Comparison of ENCODE assay signal across 28 cellular contexts in the genomic region with DNA sequence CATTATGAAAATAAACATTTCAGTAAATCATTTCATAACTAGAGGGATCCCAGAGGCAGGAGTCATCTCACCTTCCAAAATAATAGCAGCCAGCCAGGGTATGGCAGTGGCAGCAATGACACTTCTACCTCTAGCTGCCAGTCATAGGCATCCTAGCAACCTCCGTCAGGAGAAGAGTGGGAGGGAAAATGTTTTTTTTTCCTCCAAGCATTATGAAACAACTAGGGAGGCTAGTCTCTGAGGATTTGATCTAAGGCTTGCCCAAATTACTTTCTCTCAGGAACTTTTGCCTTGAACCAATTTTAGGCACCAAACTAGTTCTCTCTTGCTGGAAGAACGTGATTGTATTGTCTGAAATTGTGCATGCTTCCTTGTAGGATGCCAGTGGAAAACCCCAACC.
DNase-seq lines count a peak whose midpoint lies in the region; ATAC-seq and TF ChIP-seq lines count a peak whose summit lies in the region.
"Had no signal": no experiment of that assay in that cellular context is flagged by ENCODE, and none has a peak within 500 bp of the region (broad histone marks: within the 10 kb centered on the region; RNA-seq: fewer than 3 reads in every experiment).

No MANE protein-coding gene starts in this region.

- H3K4me1 Mint-ChIP-seq in type B pancreatic cell (ENCODE audit: unreplicated experiment): peaks cover 23% of the 10 kb centered on the region
- H3K4me1 Mint-ChIP-seq: activated B cell treated with CpG ODN at 0.5 μM for 24 hours had no signal

- H3K9me3 ChIP-seq in HAP-1 (no peaks in the 10 kb centered on the region), tibial nerve (no peaks in the 10 kb centered on the region)

- H3K4me3 ChIP-seq in ACC112 (ENCODE audit: low read depth, low read length) (no peak overlapping the region), HAP-1 (no peak overlapping the region), tibial nerve (no peak overlapping the region)
- H3K4me3 ChIP-seq: SK-N-MC had no signal

- H3K4me3 Mint-ChIP-seq in type B pancreatic cell: no peak overlapping the region
- H3K4me3 Mint-ChIP-seq: activated B cell treated with CpG ODN at 0.5 μM for 24 hours; activated CD8-positive, alpha-beta memory T cell treated with anti-CD3 and anti-CD28 coated beads, Interleukin-2, amount 10 ng/mL, durations not matched to agents 7 days and 5 days; activated naive CD8-positive, alpha-beta T cell treated with anti-CD3 and anti-CD28 coated beads, Interleukin-2, amount 50 U/mL, for 24 hours; CD4-positive, alpha-beta T cell; nephron progenitor cell had no signal

- 15 to 16% methylated on average over 2 of the region's 2 CpGs for WGBS in tibial nerve, 2 donors

- H3K27me3 ChIP-seq in ACC112 (ENCODE audit: insufficient read depth, low read length) (no peaks in the 10 kb centered on the region), HAP-1 (ENCODE audit: low read depth) (no peaks in the 10 kb centered on the region), tibial nerve (no peaks in the 10 kb centered on the region)

- in situ Hi-C loops in HAP-1 (cut with MboI; ENCODE audit: low sequenced_read_pairs): no loop called here

- TF ChIP-seq EP300 in tibial nerve (IDR thresholded peaks at IDR 0.05): no peak

- peaks cover 16% of the 10 kb centered on the region for H3K9me3 Mint-ChIP-seq in type B pancreatic cell
- H3K9me3 Mint-ChIP-seq: activated B cell treated with CpG ODN at 0.5 μM for 24 hours; CD4-positive, alpha-beta T cell had no signal

- no peaks in the 10 kb centered on the region for H3K79me2 ChIP-seq in ACC112 (ENCODE audit: control insufficient read depth, insufficient read depth, low read length, unreplicated experiment)

- DNase-seq in RPMI7951 (ENCODE audit: low read depth) (peak; percentile 31), putamen (ENCODE audit: low spot score) (peak; percentile 27), HAP-1 (ENCODE audit: low spot score in 2 of 2) (no peak), type B pancreatic cell (ENCODE audit: extremely low spot score, unreplicated experiment) (no peak), tibial nerve (ENCODE audit: low spot score in 2 of 2) (no peak), ureter (ENCODE audit: low spot score) (no peak)
- DNase-seq: activated B cell treated with CpG ODN at 0.5 μM for 24 hours; activated CD4-positive, alpha-beta T cell treated with anti-CD3 and anti-CD28 coated beads, Interleukin-2, amount 50 U/mL, for 4 hours; activated CD8-positive, alpha-beta memory T cell treated with anti-CD3 and anti-CD28 coated beads, Interleukin-2, amount 10 ng/mL, durations not matched to agents 7 days and 5 days; activated naive CD8-positive, alpha-beta T cell treated with anti-CD3 and anti-CD28 coated beads, Interleukin-2, amount 50 U/mL, for 24 hours; activated T-cell treated with anti-CD3 and anti-CD28 coated beads, Interleukin-2, amount 50 U/mL, for 48 hours; CD4-positive, alpha-beta T cell; cerebellar nuclear complex; dermis blood vessel endothelial cell; DND-41; GF-D8; mesenchymal stem cell; NCI-H1048; NCI-H1694; NCI-H2171; nephron progenitor cell; retina; stimulated activated CD4-positive, alpha-beta T cell treated with anti-CD3 and anti-CD28 coated beads, Interleukin-4, amount 100 ng/mL, for 24 hours; trophoblast cell had no signal

- peak; percentile 74 for ATAC-seq in esophagus mucosa
- ATAC-seq: activated CD8-positive, alpha-beta memory T cell treated with anti-CD3 and anti-CD28 coated beads, Interleukin-2, amount 10 ng/mL, durations not matched to agents 7 days and 5 days; activated naive CD8-positive, alpha-beta T cell treated with anti-CD3 and anti-CD28 coated beads, Interleukin-2, amount 50 U/mL, for 24 hours; left lobe of liver had no signal

- no peak for TF ChIP-seq POLR2A in tibial nerve (IDR thresholded peaks at IDR 0.05)

- H2AFZ ChIP-seq in ACC112 (ENCODE audit: low read length, unreplicated experiment): no peak overlapping the region

- H3K4me1 ChIP-seq in ACC112 (ENCODE audit: control insufficient read depth, insufficient read depth, low read length, unreplicated experiment) (peaks cover 24% of the 10 kb centered on the region), HAP-1 (peaks cover 7% of the 10 kb centered on the region), tibial nerve (peaks cover 0 to 22% (median 1%) of the 10 kb centered on the region in 4 donors)

- no peak overlapping the region for H3K27ac Mint-ChIP-seq in type B pancreatic cell
- H3K27ac Mint-ChIP-seq: activated B cell treated with CpG ODN at 0.5 μM for 24 hours; activated CD8-positive, alpha-beta memory T cell treated with anti-CD3 and anti-CD28 coated beads, Interleukin-2, amount 10 ng/mL, durations not matched to agents 7 days and 5 days; activated naive CD8-positive, alpha-beta T cell treated with anti-CD3 and anti-CD28 coated beads, Interleukin-2, amount 50 U/mL, for 24 hours; CD4-positive, alpha-beta T cell; nephron progenitor cell had no signal

- H3K36me3 ChIP-seq in ACC112 (ENCODE audit: insufficient read depth, low read length): no peaks in the 10 kb centered on the region
- no peaks in the 10 kb centered on the region for H3K36me3 ChIP-seq in HAP-1 (replicated peaks)
- H3K36me3 ChIP-seq in tibial nerve: no peaks in the 10 kb centered on the region

- H3K27ac ChIP-seq in ACC112 (ENCODE audit: low read depth, low read length) (peak overlapping the region; percentile 5; the same call in 1 of the 2 replicates), tibial nerve (no peak overlapping the region)
- H3K27ac ChIP-seq: SK-N-MC had no signal

- TF ChIP-seq CTCF in type B pancreatic cell (conservative IDR thresholded peaks at IDR 0.05) (no peak), tibial nerve (IDR thresholded peaks at IDR 0.05) (no peak)

- H3K36me3 Mint-ChIP-seq in type B pancreatic cell: no peaks in the 10 kb centered on the region

- H3K27me3 Mint-ChIP-seq in type B pancreatic cell: no peaks in the 10 kb centered on the region
- H3K27me3 Mint-ChIP-seq: activated CD8-positive, alpha-beta memory T cell treated with anti-CD3 and anti-CD28 coated beads, Interleukin-2, amount 10 ng/mL, durations not matched to agents 7 days and 5 days had no signal

Comparison
In these comparisons a context has a peak if more than half of its experiments do, and no peak if none do; other contexts are left out.
1. DNase-seq: peak in RPMI7951 (single experiment) and putamen (single experiment); none in HAP-1 (0 of 2), type B pancreatic cell (single experiment), tibial nerve (0 of 2) and ureter (single experiment).